In the genomic region with DNA sequence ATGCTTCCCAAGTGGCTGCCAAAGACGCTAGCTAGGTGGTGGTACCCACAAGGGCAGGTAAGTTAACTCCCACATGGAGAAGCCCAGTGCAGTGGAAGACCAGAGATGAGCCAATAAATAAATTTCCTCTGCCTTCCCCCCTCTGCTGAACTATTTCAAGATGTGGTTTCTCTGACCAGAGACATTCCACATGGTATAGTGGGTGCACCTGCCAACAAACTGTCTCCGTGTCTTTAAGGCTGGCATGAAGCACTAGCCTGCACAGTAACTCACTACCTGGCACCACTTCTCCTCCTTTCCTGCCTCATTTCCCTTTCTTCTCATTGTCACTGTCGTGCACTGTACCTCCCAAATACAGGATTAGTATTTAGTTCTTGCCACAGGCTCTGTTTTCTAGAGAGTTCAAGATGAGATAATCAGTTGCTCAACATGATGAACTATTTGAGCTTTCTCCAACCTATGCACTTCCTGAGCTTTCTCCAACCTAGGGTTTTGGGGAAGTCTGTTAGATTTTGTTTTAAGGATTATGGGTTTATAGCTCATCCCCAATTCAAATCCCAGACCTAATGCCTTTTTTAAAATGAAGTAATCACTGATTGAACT, we compare ENCODE assay signal across 13 cellular contexts.
"Had no signal": no experiment of that assay in that cellular context is flagged by ENCODE, and none has a peak within 500 bp of the region (broad histone marks: within the 10 kb centered on the region; RNA-seq: fewer than 3 reads in every experiment).

No MANE protein-coding gene starts in this region.

- H3K4me1 ChIP-seq: left ventricle myocardium inferior had no signal

- H3K4me3 ChIP-seq: left ventricle myocardium inferior had no signal

- H3K27me3 Mint-ChIP-seq: stimulated activated naive B cell treated with anti-CD40 and anti-IgM and Interleukin-4, amounts not matched to agents 10 μg/mL and 1 μg/mL and 100 μg/mL, for 72 hours had no signal

- H3K36me3 Mint-ChIP-seq: activated naive CD4-positive, alpha-beta T cell treated with anti-CD3 and anti-CD28 coated beads, Interleukin-2, amount 50 U/mL, for 24 hours had no signal

- ATAC-seq: stimulated activated naive B cell treated with anti-CD40 and anti-IgM and Interleukin-4, amounts not matched to agents 10 μg/mL and 1 μg/mL and 100 μg/mL, for 72 hours had no signal

- H3K4me3 Mint-ChIP-seq: activated CD4-positive, alpha-beta T cell treated with anti-CD3 and anti-CD28 coated beads, Interleukin-2, amount 10 ng/mL, durations not matched to agents 24 days and 14 days; activated naive CD4-positive, alpha-beta T cell treated with anti-CD3 and anti-CD28 coated beads, Interleukin-2, amount 50 U/mL, for 24 hours; neural crest cell; stimulated activated naive B cell treated with anti-CD40 and anti-IgM and Interleukin-4, amounts not matched to agents 10 μg/mL and 1 μg/mL and 100 μg/mL, for 72 hours had no signal

- H3K36me3 ChIP-seq: left ventricle myocardium inferior had no signal

- H3K27ac Mint-ChIP-seq: activated CD4-positive, alpha-beta T cell treated with anti-CD3 and anti-CD28 coated beads, Interleukin-2, amount 10 ng/mL, durations not matched to agents 24 days and 14 days; activated naive CD4-positive, alpha-beta T cell treated with anti-CD3 and anti-CD28 coated beads, Interleukin-2, amount 50 U/mL, for 24 hours had no signal

- H3K27ac ChIP-seq: left ventricle myocardium inferior had no signal

- DNase-seq: activated CD4-positive, alpha-beta T cell treated with anti-CD3 and anti-CD28 coated beads, Interleukin-2, amount 10 ng/mL, durations not matched to agents 24 days and 14 days; activated CD8-positive, alpha-beta memory T cell treated with anti-CD3 and anti-CD28 coated beads, Interleukin-2, amount 50 U/mL, for 4 hours; activated gamma-delta T cell; effector CD4-positive, alpha-beta T cell; head of caudate nucleus; kidney; left ventricle myocardium inferior; mammary epithelial cell; midbrain; retina; stimulated activated naive B cell treated with anti-CD40 and anti-IgM and Interleukin-4, amounts not matched to agents 10 μg/mL and 1 μg/mL and 100 μg/mL, for 72 hours had no signal

- H3K4me1 Mint-ChIP-seq: activated naive CD4-positive, alpha-beta T cell treated with anti-CD3 and anti-CD28 coated beads, Interleukin-2, amount 50 U/mL, for 24 hours; neural crest cell had no signal

- H3K9me3 ChIP-seq: left ventricle myocardium inferior had no signal

- H3K9me3 Mint-ChIP-seq: activated naive CD4-positive, alpha-beta T cell treated with anti-CD3 and anti-CD28 coated beads, Interleukin-2, amount 50 U/mL, for 24 hours had no signal
